In genomic region chr18:65363911-65364632, GRCh38 we compare ENCODE assay signal across 25 cellular contexts.
DNase-seq lines count a peak whose midpoint lies in the region; ATAC-seq and TF ChIP-seq lines count a peak whose summit lies in the region.
"Had no signal": no experiment of that assay in that cellular context is flagged by ENCODE, and none has a peak within 500 bp of the region (broad histone marks: within the 10 kb centered on the region; RNA-seq: fewer than 3 reads in every experiment).

No MANE protein-coding gene starts in this region.

- no peak overlapping the region for H3K27ac Mint-ChIP-seq in Caco-2 (ENCODE audit: unreplicated experiment)
- H3K27ac Mint-ChIP-seq in stimulated activated effector memory CD8-positive, alpha-beta T cell treated with anti-CD3 and anti-CD28 coated beads, Interleukin-12 subunit alpha, Interleukin-12 subunit beta, amount 100 ng/mL, for 72 hours: no peak overlapping the region
- H3K27ac Mint-ChIP-seq: CD4-positive, CD25-positive, alpha-beta regulatory T cell had no signal

- H3K4me3 Mint-ChIP-seq in Caco-2 (ENCODE audit: unreplicated experiment): no peak overlapping the region
- H3K4me3 Mint-ChIP-seq in stimulated activated effector memory CD8-positive, alpha-beta T cell treated with anti-CD3 and anti-CD28 coated beads, Interleukin-12 subunit alpha, Interleukin-12 subunit beta, amount 100 ng/mL, for 72 hours: no peak overlapping the region
- H3K4me3 Mint-ChIP-seq: CD4-positive, CD25-positive, alpha-beta regulatory T cell had no signal

- ATAC-seq in stimulated activated effector memory CD8-positive, alpha-beta T cell treated with anti-CD3 and anti-CD28 coated beads, Interleukin-12 subunit alpha, Interleukin-12 subunit beta, amount 100 ng/mL, for 72 hours: no peak
- ATAC-seq: A549, Right ventricle myocardium inferior had no signal

- BruUV-seq in Caco-2 (replicated peaks; lab: Mats Ljungman, UMichigan): no TSS peak

- H3K4me3 ChIP-seq in SJCRH30: no peak overlapping the region
- H3K4me3 ChIP-seq in retinal pigment epithelial cell (ENCODE audit: low read length): no peak overlapping the region
- H3K4me3 ChIP-seq in Caco-2 (ENCODE audit: low read depth, low read length): no peak overlapping the region
- H3K4me3 ChIP-seq: A549 had no signal

- H3K27me3 Mint-ChIP-seq in Caco-2 (ENCODE audit: insufficient read depth, unreplicated experiment): no peaks in the 10 kb centered on the region
- H3K27me3 Mint-ChIP-seq: CD4-positive, CD25-positive, alpha-beta regulatory T cell had no signal

- POLR2A ChIA-PET in Caco-2 (lab: Charles Lee): no interaction called here

- H3K9me3 ChIP-seq in SJCRH30 (replicated peaks) (no peaks in the 10 kb centered on the region), Caco-2 (no peaks in the 10 kb centered on the region)
- H3K9me3 ChIP-seq: A549, BE2C had no signal

- H3K4me1 ChIP-seq in SJCRH30: peaks cover 17% of the 10 kb centered on the region
- H3K4me1 ChIP-seq in Caco-2: no peaks in the 10 kb centered on the region
- H3K4me1 ChIP-seq: A549, BE2C had no signal

- TF ChIP-seq CTCF in retinal pigment epithelial cell (conservative IDR thresholded peaks at IDR 0.05; ENCODE audit: low read depth, low read length) (no peak), Caco-2 (IDR thresholded peaks at IDR 0.05; ENCODE audit: insufficient read depth in 1 of 2, low read depth in 1 of 2, low read length in 1 of 2, severe bottlenecking in 1 of 2, unreplicated experiment in 1 of 2) (no peak)

- CTCF ChIA-PET in Caco-2 (lab: Charles Lee): no interaction called here

- H3K36me3 Mint-ChIP-seq in Caco-2 (ENCODE audit: insufficient read depth, unreplicated experiment): no peaks in the 10 kb centered on the region
- H3K36me3 Mint-ChIP-seq in stimulated activated effector memory CD8-positive, alpha-beta T cell treated with anti-CD3 and anti-CD28 coated beads, Interleukin-12 subunit alpha, Interleukin-12 subunit beta, amount 100 ng/mL, for 72 hours: no peaks in the 10 kb centered on the region
- H3K36me3 Mint-ChIP-seq: CD4-positive, CD25-positive, alpha-beta regulatory T cell had no signal

- no peaks in the 10 kb centered on the region for H3K4me1 Mint-ChIP-seq in Caco-2 (ENCODE audit: low read depth, unreplicated experiment)
- no peaks in the 10 kb centered on the region for H3K4me1 Mint-ChIP-seq in stimulated activated effector memory CD8-positive, alpha-beta T cell treated with anti-CD3 and anti-CD28 coated beads, Interleukin-12 subunit alpha, Interleukin-12 subunit beta, amount 100 ng/mL, for 72 hours
- H3K4me1 Mint-ChIP-seq: CD4-positive, CD25-positive, alpha-beta regulatory T cell had no signal

- no peaks in the 10 kb centered on the region for H3K9me3 Mint-ChIP-seq in Caco-2 (ENCODE audit: unreplicated experiment)
- peaks cover 13% of the 10 kb centered on the region for H3K9me3 Mint-ChIP-seq in stimulated activated effector memory CD8-positive, alpha-beta T cell treated with anti-CD3 and anti-CD28 coated beads, Interleukin-12 subunit alpha, Interleukin-12 subunit beta, amount 100 ng/mL, for 72 hours

- intact Hi-C loops in Caco-2 (cut with micrococcal nuclease; ENCODE audit: unreplicated experiment): no loop called here

- DNase-seq in ELF-1 (ENCODE audit: low read depth, low spot score) (peak; percentile 28), SJCRH30 (peak in 1 of 2 experiments; percentile 4), kidney glomerular epithelial cell (lab: John Stamatoyannopoulos, UW) (peak; percentile 4), retinal pigment epithelial cell (ENCODE audit: low read depth) (peak; percentile 13), NCI-H1092 treated with DMSO at 0.1 percent for 48 hours (lab: John Stamatoyannopoulos, UW) (no peak), Caco-2 (no peak)
- no peak for DNase-seq in stimulated activated effector memory CD8-positive, alpha-beta T cell treated with anti-CD3 and anti-CD28 coated beads, Interleukin-12 subunit alpha, Interleukin-12 subunit beta, amount 100 ng/mL, for 72 hours (ENCODE audit: low spot score in 2 of 2)
- DNase-seq: BE2C; CD4-positive, CD25-positive, alpha-beta regulatory T cell; COR-L47; DMS 273 treated with DMSO at 0.1 percent for 48 hours; DMS79 treated with DMSO at 0.1 percent for 48 hours; HCEC 1CT; KBM-7; MM.1S; NCI-H1048; NCI-H1436; NCI-H187 treated with DMSO at 0.1 percent for 48 hours; NCI-H2107; NCI-H446 treated with DMSO at 0.1 percent for 48 hours; NCI-H526 treated with DMSO at 0.1 percent for 48 hours; OCI-M1; SW 1271 had no signal

- H3K36me3 ChIP-seq in SJCRH30: no peaks in the 10 kb centered on the region
- H3K36me3 ChIP-seq in Caco-2 (ENCODE audit: control insufficient read depth, insufficient read depth, low read length): no peaks in the 10 kb centered on the region
- H3K36me3 ChIP-seq: BE2C had no signal

- H3K27ac ChIP-seq in SJCRH30: peak overlapping the region; percentile 50; the same call in 1 of the 2 replicates
- H3K27ac ChIP-seq: A549 had no signal

- H3K27me3 ChIP-seq in SJCRH30 (no peaks in the 10 kb centered on the region), Caco-2 (replicated peaks; ENCODE audit: control insufficient read depth, insufficient read depth, low read length) (no peaks in the 10 kb centered on the region)
- H3K27me3 ChIP-seq: BE2C had no signal

Comparison
In these comparisons a context has a peak if more than half of its experiments do, and no peak if none do; other contexts are left out.
1. DNase-seq: peak in ELF-1 (single experiment), kidney glomerular epithelial cell (single experiment) and retinal pigment epithelial cell (single experiment); none in NCI-H1092 treated with DMSO at 0.1 percent for 48 hours (single experiment), Caco-2 (0 of 2) and stimulated activated effector memory CD8-positive, alpha-beta T cell treated with anti-CD3 and anti-CD28 coated beads, Interleukin-12 subunit alpha, Interleukin-12 subunit beta, amount 100 ng/mL, for 72 hours (0 of 2).